ENCODE assay signal across 23 cellular contexts in the genomic region with DNA sequence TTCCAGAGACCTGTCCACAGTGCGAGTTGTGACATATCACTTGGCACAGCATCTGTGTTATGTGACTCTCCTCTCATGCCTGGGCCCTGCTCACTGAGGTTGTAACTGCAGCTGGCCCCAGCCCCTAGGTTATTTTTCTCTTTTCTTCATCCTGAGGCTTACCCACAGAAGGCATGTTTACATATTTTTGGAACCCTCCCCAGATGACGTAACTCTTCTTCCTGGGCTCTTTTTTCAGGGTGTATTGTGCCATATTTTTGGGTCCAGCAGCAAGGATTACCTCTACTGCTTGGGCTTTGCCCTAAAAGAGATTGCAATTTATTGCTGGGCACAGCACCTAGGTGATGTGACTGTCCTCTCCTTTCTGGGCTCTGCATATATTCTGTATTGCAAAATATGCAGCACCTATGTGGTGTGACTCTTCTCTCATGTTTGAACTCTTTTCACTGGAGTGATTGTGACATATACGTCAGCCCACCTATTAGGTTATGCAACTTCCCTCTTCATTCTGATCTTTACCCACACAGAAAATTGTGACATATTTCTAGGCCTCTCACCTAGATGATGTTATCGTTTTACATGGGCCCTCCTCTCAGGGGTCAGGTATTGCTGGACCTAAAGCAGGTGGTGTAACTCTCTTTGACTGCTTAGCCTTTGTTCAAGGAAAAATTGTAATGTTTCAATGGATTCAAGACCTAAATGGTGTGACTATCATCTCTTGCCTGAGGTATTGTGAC.
"Had no signal": no experiment of that assay in that cellular context is flagged by ENCODE, and none has a peak within 500 bp of the region (broad histone marks: within the 10 kb centered on the region; RNA-seq: fewer than 3 reads in every experiment).

No MANE protein-coding gene starts in this region.

- H3K36me3 ChIP-seq: left lung, lower lobe of right lung, pancreas, prostate gland, right lobe of liver, tibial nerve, upper lobe of left lung, vagina had no signal

- H3K27ac ChIP-seq: left lung, lower lobe of right lung, pancreas, prostate gland, right lobe of liver, tibial nerve, upper lobe of left lung, vagina had no signal

- ATAC-seq: left colon; left lung; lower lobe of right lung; naive thymus-derived CD8-positive, alpha-beta T cell; pancreas; stimulated activated memory B cell treated with anti-CD40 and anti-IgM and Interleukin-4, amounts not matched to agents 10 μg/mL and 1 μg/mL and 100 μg/mL, for 72 hours; stimulated activated naive CD8-positive, alpha-beta T cell treated with anti-CD3 and anti-CD28 coated beads, Interleukin-15, amount 100 ng/mL, for 72 hours had no signal

- H3K9me3 ChIP-seq: pancreas, prostate gland, right lobe of liver, vagina had no signal

- DNase-seq: left colon; left lung; lower lobe of right lung; mammary epithelial cell; mesenchymal stem cell; naive thymus-derived CD8-positive, alpha-beta T cell; pancreas; posterior cingulate gyrus; right lobe of liver; stimulated activated CD4-positive, alpha-beta T cell treated with anti-CD3 and anti-CD28 coated beads, Interleukin-1b, Interleukin-23, amount 100 ng/mL, for 48 hours; stimulated activated CD4-positive, alpha-beta T cell treated with anti-CD3 and anti-CD28 coated beads, Interleukin-2, amount 100 ng/mL, for 48 hours; stimulated activated CD4-positive, alpha-beta T cell treated with anti-CD3 and anti-CD28 coated beads, Interleukin-4, amount 100 ng/mL, for 4 hours; stimulated activated CD8-positive, alpha-beta memory T cell treated with anti-CD3 and anti-CD28 coated beads, Interleukin-4, amount 100 ng/mL, for 48 hours; stimulated activated naive CD4-positive, alpha-beta T cell treated with Interleukin-2 at 50 U/mL for 16 hours; stimulated activated naive CD8-positive, alpha-beta T cell treated with anti-CD3 and anti-CD28 coated beads, Interleukin-15, amount 100 ng/mL, for 72 hours; substantia nigra; upper lobe of left lung had no signal

- FAIRE-seq: keratinocyte, pancreas had no signal

- H3K4me1 ChIP-seq: left lung, lower lobe of right lung, pancreas, prostate gland, right lobe of liver, tibial nerve, upper lobe of left lung, vagina had no signal

- H3K4me2 ChIP-seq: smooth muscle cell had no signal

- H3K27me3 ChIP-seq: left lung, pancreas, right lobe of liver, tibial nerve, upper lobe of left lung, vagina had no signal

- H3K4me3 ChIP-seq: left lung, lower lobe of right lung, pancreas, prostate gland, right lobe of liver, smooth muscle cell, tibial nerve, upper lobe of left lung, vagina had no signal
